9 cellular contexts compared by ENCODE assay signal in genomic region chr6:3748726-3749389, GRCh38. TPM values are rescaled to one million over a fixed set of nuclear protein-coding genes. Genes with fewer than 3 reads are reported as not detected.
A peak's percentile ranks its signal among the peaks of the same experiment; 100 is the strongest.
DNase-seq lines count a peak whose midpoint lies in the region; ATAC-seq and TF ChIP-seq lines count a peak whose summit lies in the region.
"Had no signal": no experiment of that assay in that cellular context is flagged by ENCODE, and none has a peak within 500 bp of the region (broad histone marks: within the 10 kb centered on the region; RNA-seq: fewer than 3 reads in every experiment).

No MANE protein-coding gene starts in this region.

- peaks cover 53% of the 10 kb centered on the region for H3K27me3 Mint-ChIP-seq in activated T-cell treated with anti-CD3 and anti-CD28 coated beads, Interleukin-2, amount 50 U/mL, for 24 hours
- peaks cover 43% of the 10 kb centered on the region for H3K27me3 Mint-ChIP-seq in activated T-cell treated with anti-CD3 and anti-CD28 coated beads, Interleukin-2, amount 50 U/mL, for 72 hours (ENCODE audit: low read depth)
- H3K27me3 Mint-ChIP-seq in naive B cell = peaks cover 0 to 13% (median 10%) of the 10 kb centered on the region in 3 donors

- H3K4me1 ChIP-seq in upper lobe of left lung = peaks cover 46 to 82% (median 59%) of the 10 kb centered on the region in 4 donors

- peaks cover 0 to 6% (median 0%) of the 10 kb centered on the region in 4 donors for H3K27me3 ChIP-seq in upper lobe of left lung

- no peaks in the 10 kb centered on the region for H3K36me3 Mint-ChIP-seq in activated T-cell treated with anti-CD3 and anti-CD28 coated beads, Interleukin-2, amount 50 U/mL, for 24 hours (ENCODE audit: low read depth)
- H3K36me3 Mint-ChIP-seq in activated T-cell treated with anti-CD3 and anti-CD28 coated beads, Interleukin-2, amount 50 U/mL, for 72 hours (ENCODE audit: insufficient read depth in 2 of 2) = peaks cover 0 to 1% of the 10 kb centered on the region in 2 donors
- no peaks in the 10 kb centered on the region for H3K36me3 Mint-ChIP-seq in naive B cell

- H3K27ac ChIP-seq in upper lobe of left lung = peak overlapping the region; percentile 93 to 100 (median 96)

- H3K9me3 Mint-ChIP-seq in activated T-cell treated with anti-CD3 and anti-CD28 coated beads, Interleukin-2, amount 50 U/mL, for 24 hours = no peaks in the 10 kb centered on the region
- H3K9me3 Mint-ChIP-seq in activated T-cell treated with anti-CD3 and anti-CD28 coated beads, Interleukin-2, amount 50 U/mL, for 72 hours = no peaks in the 10 kb centered on the region
- no peaks in the 10 kb centered on the region for H3K9me3 Mint-ChIP-seq in naive B cell
- H3K9me3 Mint-ChIP-seq: activated T-cell treated with anti-CD3 and anti-CD28 coated beads, Interleukin-2, amount 50 U/mL, for 4 hours had no signal

- WGBS in upper lobe of left lung, 2 donors = 65 to 66% methylated on average over 7 of the region's 7 CpGs

- TF ChIP-seq CTCF in epithelial cell of esophagus (IDR thresholded peaks at IDR 0.05; ENCODE audit: insufficient read depth, low read depth, low read length, missing control alignments) (no peak), upper lobe of left lung (IDR thresholded peaks at IDR 0.05) (no peak)

- H3K4me3 Mint-ChIP-seq in activated T-cell treated with anti-CD3 and anti-CD28 coated beads, Interleukin-2, amount 50 U/mL, for 24 hours = no peak overlapping the region
- peak overlapping the region in 1 of 2 donors; percentile 28 for H3K4me3 Mint-ChIP-seq in activated T-cell treated with anti-CD3 and anti-CD28 coated beads, Interleukin-2, amount 50 U/mL, for 72 hours
- peak overlapping the region in 6 of 8 donors; percentile 43 to 86 (median 71) for H3K4me3 Mint-ChIP-seq in naive B cell

- H3K4me3 ChIP-seq in epithelial cell of esophagus (ENCODE audit: low read length) = peak overlapping the region; percentile 61
- H3K4me3 ChIP-seq in upper lobe of left lung = peak overlapping the region in 3 of 4 donors; percentile 71 to 80 (median 77)

- no peak for TF ChIP-seq EP300 in upper lobe of left lung (IDR thresholded peaks at IDR 0.05)

- H3K4me1 Mint-ChIP-seq in activated T-cell treated with anti-CD3 and anti-CD28 coated beads, Interleukin-2, amount 50 U/mL, for 24 hours (ENCODE audit: low read depth) = peaks cover 2% of the 10 kb centered on the region
- no peaks in the 10 kb centered on the region for H3K4me1 Mint-ChIP-seq in activated T-cell treated with anti-CD3 and anti-CD28 coated beads, Interleukin-2, amount 50 U/mL, for 72 hours (ENCODE audit: low read depth)
- peaks cover 44 to 58% (median 47%) of the 10 kb centered on the region in 3 donors for H3K4me1 Mint-ChIP-seq in naive B cell

- H3K9me3 ChIP-seq in upper lobe of left lung = no peaks in the 10 kb centered on the region

- no peak overlapping the region for H3K27ac Mint-ChIP-seq in activated T-cell treated with anti-CD3 and anti-CD28 coated beads, Interleukin-2, amount 50 U/mL, for 24 hours
- no peak overlapping the region for H3K27ac Mint-ChIP-seq in activated T-cell treated with anti-CD3 and anti-CD28 coated beads, Interleukin-2, amount 50 U/mL, for 72 hours
- peak overlapping the region in 2 of 6 donors; percentile 44 to 78 for H3K27ac Mint-ChIP-seq in naive B cell

- no peak for TF ChIP-seq POLR2A in upper lobe of left lung (IDR thresholded peaks at IDR 0.05)

- peak; percentile 27 for DNase-seq in activated T-cell treated with anti-CD3 and anti-CD28 coated beads, Interleukin-2, amount 50 U/mL, for 24 hours
- no peak for DNase-seq in activated T-cell treated with anti-CD3 and anti-CD28 coated beads, Interleukin-2, amount 50 U/mL, for 72 hours
- no peak for DNase-seq in epithelial cell of esophagus (ENCODE audit: low read depth)
- no peak for DNase-seq in naive B cell
- DNase-seq in upper lobe of left lung = no peak
- DNase-seq in activated CD4-positive, alpha-beta T cell treated with anti-CD3 and anti-CD28 coated beads, Interleukin-2, amount 50 U/mL, for 1 hour = no peak

- ATAC-seq in activated T-cell treated with anti-CD3 and anti-CD28 coated beads, Interleukin-2, amount 50 U/mL, for 72 hours (replicated peaks in 1 of 2) = no peak
- ATAC-seq in naive B cell (ENCODE audit: low read depth in 2 of 2) (no peak), upper lobe of left lung (ENCODE audit: low FRiP score in 2 of 2) (no peak), GM21619 (IDR thresholded peaks at IDR 0.05; ENCODE audit: unreplicated experiment) (no peak), GM18867 (IDR thresholded peaks at IDR 0.05; ENCODE audit: unreplicated experiment) (no peak)

- H3K36me3 ChIP-seq in upper lobe of left lung = peaks cover 0 to 8% (median 2%) of the 10 kb centered on the region in 4 donors

RNA-seq across cellular contexts. Expression of gene PXDC1, which starts 2.7 kb away (rescaled TPM):
- 1 to 10 TPM in 1 of 2 donors, under 1 TPM in 1; 0.94 to 7.2 TPM for total RNA-seq in activated T-cell treated with anti-CD3 and anti-CD28 coated beads, Interleukin-2, amount 50 U/mL, for 72 hours
- 1 to 10 TPM in 2 of 6 donors, under 1 TPM in 3, not detected in 1; 0.44 to 3.1 (median 0.97) TPM for polyA plus RNA-seq in naive B cell (ENCODE audit: low read depth in 6 of 6)
- 100 to 1,000 TPM in 3 of 6 donors, 10 to 100 TPM in 3; 51.6 to 118 (median 95.3) TPM for total RNA-seq in upper lobe of left lung

Comparison
In these comparisons a context has a peak if more than half of its experiments do, and no peak if none do; other contexts are left out.
1. RNA of gene PXDC1, which starts 2.7 kb away (total RNA-seq): 51.6 to 118 TPM in upper lobe of left lung; 0.94 to 7.2 TPM in activated T-cell treated with anti-CD3 and anti-CD28 coated beads, Interleukin-2, amount 50 U/mL, for 72 hours; every median in the first group is over 4 times any median in the second.